8 cellular contexts compared by ENCODE assay signal in the genomic region with DNA sequence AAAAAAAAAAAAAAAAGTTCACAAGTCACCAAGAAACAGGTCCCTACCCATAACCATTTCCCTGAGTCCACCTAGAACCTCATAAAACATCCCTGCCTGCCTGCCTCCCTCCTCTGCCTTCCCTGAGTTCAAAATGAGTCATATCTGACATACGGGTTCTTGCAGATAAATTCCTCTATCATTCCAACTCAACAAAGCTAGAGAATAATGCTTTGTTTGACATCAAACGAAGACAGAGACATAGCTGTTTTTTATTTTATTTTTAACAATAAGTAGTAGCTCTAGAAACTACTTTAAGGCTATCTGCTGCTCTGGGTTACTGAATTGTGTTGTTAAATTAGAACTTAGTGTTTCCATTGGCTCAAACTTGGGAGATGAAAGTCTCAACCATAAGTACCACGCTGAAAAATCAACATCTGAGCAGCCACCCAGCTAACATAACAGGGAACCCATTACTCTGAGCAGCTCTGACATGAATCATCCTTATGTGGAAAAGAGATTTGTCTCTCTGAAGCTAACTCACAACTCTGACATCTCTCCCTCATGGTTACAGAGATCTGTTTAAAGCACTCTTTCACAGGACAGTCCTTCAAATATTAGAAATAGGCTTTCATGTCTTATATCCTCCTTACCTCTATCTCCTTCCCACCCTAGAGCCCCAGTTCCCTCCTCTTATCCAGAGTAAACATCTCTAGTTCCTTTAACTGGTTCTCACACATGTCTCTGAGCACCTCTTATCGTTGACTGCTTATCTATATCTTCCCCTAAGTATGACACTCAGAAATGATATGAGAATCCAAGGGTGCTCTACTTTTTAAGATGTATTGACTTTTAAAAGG. TPM values are rescaled to one million over a fixed set of nuclear protein-coding genes. Genes with fewer than 3 reads are reported as not detected.
DNase-seq lines count a peak whose midpoint lies in the region; ATAC-seq and TF ChIP-seq lines count a peak whose summit lies in the region.

No MANE protein-coding gene starts in this region.

- H3K4me2 ChIP-seq in DND-41 (ENCODE audit: insufficient read depth, low read length), result no peak overlapping the region

- H2AFZ ChIP-seq in DND-41 (ENCODE audit: low read depth, low read length), result no peak overlapping the region

- intact Hi-C loops in psoas muscle (cut with DNase I), result no loop called here

- H3K9me3 ChIP-seq in DND-41 (ENCODE audit: insufficient read depth, low read length, severe bottlenecking) (no peaks in the 10 kb centered on the region), psoas muscle (no peaks in the 10 kb centered on the region)

- peaks cover 11% of the 10 kb centered on the region for H3K4me1 ChIP-seq in DND-41 (ENCODE audit: insufficient read depth, low read length)
- H3K4me1 ChIP-seq in psoas muscle, result peaks cover 49% of the 10 kb centered on the region

- H4K20me1 ChIP-seq in DND-41 (ENCODE audit: insufficient read depth, low read length), result peaks cover 29% of the 10 kb centered on the region

- H3K27me3 ChIP-seq in DND-41 (ENCODE audit: insufficient read depth, low read length, poor library complexity), result no peaks in the 10 kb centered on the region
- no peaks in the 10 kb centered on the region for H3K27me3 ChIP-seq in psoas muscle (ENCODE audit: insufficient read depth in 3 of 3, low read length in 2 of 3)

- no peak for DNase-seq in DND-41
- peak; percentile 88 for DNase-seq in RWPE1 (ENCODE audit: low spot score)
- no peak for DNase-seq in epithelial cell of prostate (ENCODE audit: low read depth, low spot score)
- DNase-seq in psoas muscle, result no peak
- no peak for DNase-seq in effector CD4-positive, alpha-beta T cell
- no peak for DNase-seq in NCI-H1436 (lab: John Stamatoyannopoulos, UW)
- DNase-seq in GM10266 (ENCODE audit: extremely low spot score), result no peak

- POLR2A ChIA-PET in RWPE1 (lab: Yijun Ruan, JAX; ENCODE audit: low non-redundant PET), result interaction anchor here (0.7 kb wide), 1 partner anchor 94 kb away, joined by 7 read pairs; no protein-coding TSS in a partner anchor

- CTCF ChIA-PET in RWPE1 (lab: Yijun Ruan, JAX), result interaction anchor here (0.7 kb wide), 1 partner anchor 137 kb away, joined by 3 read pairs; no protein-coding TSS in a partner anchor

- ATAC-seq in DND-41 (ENCODE audit: insufficient read depth, low read depth) (no peak), psoas muscle (peak in 3 of 4 donors; percentile 57 to 68 (median 61)), GM21423 (IDR thresholded peaks at IDR 0.05; ENCODE audit: unreplicated experiment) (no peak)

- H3K27ac ChIP-seq in DND-41 (ENCODE audit: low read length) (peak overlapping the region; percentile 52; the same call in 1 of the 2 replicates), RWPE1 (peak overlapping the region; percentile 77), epithelial cell of prostate (peak overlapping the region; percentile 82), psoas muscle (peak overlapping the region; percentile 53)

- TF ChIP-seq CTCF in DND-41 (IDR thresholded peaks at IDR 0.05; ENCODE audit: borderline replicate concordance, extremely low read depth, low read length, poor library complexity, severe bottlenecking) (no peak), RWPE1 (conservative IDR thresholded peaks at IDR 0.05; ENCODE audit: low read depth) (no peak), psoas muscle (IDR thresholded peaks at IDR 0.05) (no peak), GM10266 (IDR thresholded peaks at IDR 0.05; ENCODE audit: control insufficient read depth, insufficient read depth, low read depth, missing control alignments) (no peak)

- peaks cover 98% of the 10 kb centered on the region for H3K79me2 ChIP-seq in DND-41 (ENCODE audit: insufficient read depth, low read length)

- 55 to 62% (median 57%) methylated on average over 4 of the region's 4 CpGs for WGBS in psoas muscle, 3 donors

- no peak overlapping the region for H3K9ac ChIP-seq in DND-41 (ENCODE audit: low read depth, low read length)

- H3K4me3 ChIP-seq in DND-41 (ENCODE audit: low read depth in 1 of 2, low read length in 2 of 2) (no peak overlapping the region), psoas muscle (peak overlapping the region; percentile 16)

- H3K36me3 ChIP-seq in DND-41 (ENCODE audit: insufficient read depth, low read length) (peaks cover 41% of the 10 kb centered on the region), psoas muscle (ENCODE audit: insufficient read depth in 1 of 2, low read depth in 1 of 2) (peaks cover 0 to 28% of the 10 kb centered on the region in 2 donors)

RNA-seq across cellular contexts. Expression of a gene that starts 12.1 kb away (rescaled TPM):
- total RNA-seq in psoas muscle, result 10 to 100 TPM; 32.4 to 77.8 (median 44.3) TPM
- polyA plus RNA-seq in psoas muscle, result 10 to 100 TPM in 2 of 3 donors, 1 to 10 TPM in 1; 6.0 to 58.0 (median 16.8) TPM

RNA-seq across cellular contexts. Expression of a gene that starts 59.4 kb away (rescaled TPM):
- under 1 TPM in 1 of 4 donors, not detected in 3; 0.04 TPM for total RNA-seq in psoas muscle
- under 1 TPM in 2 of 3 donors, not detected in 1; under 0.01 to 0.01 TPM for polyA plus RNA-seq in psoas muscle

Comparison
In these comparisons a context has a peak if more than half of its experiments do, and no peak if none do; other contexts are left out.
1. ATAC-seq: peak in psoas muscle (3 of 4); none in DND-41 (single experiment) and GM21423 (single experiment).
2. Peak in every context shown above with its lines, with median percentiles within 50 percentile points of each other: H3K27ac ChIP-seq.